8 cellular contexts compared by ENCODE assay signal in the genomic region with DNA sequence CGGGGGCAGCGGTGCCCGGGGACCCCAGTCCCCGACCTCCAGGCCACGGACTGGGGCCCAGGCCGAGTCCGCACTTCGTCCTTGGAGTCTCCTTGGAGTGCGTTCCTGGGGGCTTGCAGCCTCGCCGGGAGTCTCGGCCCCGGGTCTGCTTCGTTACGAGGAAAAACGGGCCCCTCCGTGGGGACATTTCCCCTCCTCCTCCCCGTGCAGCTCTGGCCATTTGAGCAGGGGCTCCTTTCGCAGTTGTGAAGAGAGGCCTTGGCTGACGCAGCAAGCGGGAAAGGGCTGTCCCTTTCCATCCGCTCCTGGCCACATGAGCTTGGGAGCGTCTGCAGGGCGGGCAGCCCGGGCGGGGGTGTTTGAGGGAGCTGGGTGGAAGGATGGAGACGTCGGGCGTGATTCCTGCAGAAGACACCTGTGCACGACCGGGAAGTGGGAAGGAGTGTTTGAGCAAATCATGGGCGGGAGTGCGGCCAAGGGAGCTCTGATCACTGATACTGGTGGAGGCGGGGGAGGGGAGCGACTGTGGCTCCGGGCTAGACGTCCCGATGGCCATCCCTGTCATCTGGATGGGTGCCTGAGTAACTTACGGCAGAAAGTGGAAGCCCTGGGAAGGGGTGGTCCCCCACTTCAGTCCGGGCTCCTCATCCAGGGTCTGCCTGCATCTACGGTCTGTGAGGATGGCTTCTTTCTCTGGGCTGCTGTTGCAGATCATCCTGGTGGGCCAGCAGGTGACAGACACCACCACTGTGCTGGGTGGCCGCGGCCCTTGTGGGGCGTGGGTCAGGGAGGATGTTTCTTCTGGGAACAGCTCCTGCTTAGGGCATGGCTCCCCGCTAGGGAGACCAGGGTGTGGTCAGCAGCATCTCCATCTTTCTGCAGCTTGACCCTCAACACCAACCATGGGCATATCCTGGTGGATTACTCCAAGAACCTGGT. TPM values are rescaled to one million over a fixed set of nuclear protein-coding genes. Genes with fewer than 3 reads are reported as not detected.
DNase-seq lines count a peak whose midpoint lies in the region; ATAC-seq, FAIRE-seq and TF ChIP-seq lines count a peak whose summit lies in the region.

No MANE protein-coding gene starts in this region.

- H3K27ac ChIP-seq in A549 (peak overlapping the region; percentile 93 to 97), foreskin keratinocyte (peak overlapping the region; percentile 56), neural cell (ENCODE audit: low read length) (peak overlapping the region; percentile 37)

- H3K9ac ChIP-seq in neural cell (ENCODE audit: low read length), result peak overlapping the region; percentile 80

- peaks cover 55% of the 10 kb centered on the region for H3K36me3 Mint-ChIP-seq in activated T-helper 2 cell treated with anti-CD3 and anti-CD28 coated beads, Interferon-gamma antibody, Interleukin-2, Interleukin-4, amounts not matched to agents 10 μg/mL and 5 μg/mL and 100 μg/mL, durations not matched to agents 14 hours and 24 hours and 36 hours (ENCODE audit: low read depth)

- peak in 1 of 2 experiments; percentile 60 for DNase-seq in A549 (ENCODE audit: low read depth in 1 of 2, low spot score in 1 of 2)
- DNase-seq in M059J (ENCODE audit: low read depth), result peak; percentile 47
- DNase-seq in activated T-helper 2 cell treated with anti-CD3 and anti-CD28 coated beads, Interferon-gamma antibody, Interleukin-2, Interleukin-4, amounts not matched to agents 10 μg/mL and 5 μg/mL and 100 μg/mL, durations not matched to agents 14 hours and 24 hours and 36 hours (ENCODE audit: low spot score), result no peak
- peak in 1 of 2 donors; percentile 19 for DNase-seq in foreskin keratinocyte
- no peak for DNase-seq in SIG-M5 (lab: John Stamatoyannopoulos, UW)

- H3K79me2 ChIP-seq in neural cell (replicated peaks; ENCODE audit: insufficient read depth, low read length), result no peaks in the 10 kb centered on the region

- H3K4me3 ChIP-seq in A549 (peak overlapping the region; percentile 95), GM12875 (ENCODE audit: low read depth, low read length) (peak overlapping the region; percentile 78), neural cell (ENCODE audit: low read length) (peak overlapping the region; percentile 90)

- FAIRE-seq in A549 (lab: Jason Lieb, UNC), result no peak

- H2AFZ ChIP-seq in neural cell (ENCODE audit: low read depth, low read length), result peak overlapping the region; percentile 30

- H4K20me1 ChIP-seq in neural cell (ENCODE audit: insufficient read depth), result no peaks in the 10 kb centered on the region

- WGBS in A549 (ENCODE audit: missing lambda C conversion rate), result 4% methylated on average over 42 of the region's 45 CpGs

- peak overlapping the region; percentile 89 for H3K27ac Mint-ChIP-seq in activated T-helper 2 cell treated with anti-CD3 and anti-CD28 coated beads, Interferon-gamma antibody, Interleukin-2, Interleukin-4, amounts not matched to agents 10 μg/mL and 5 μg/mL and 100 μg/mL, durations not matched to agents 14 hours and 24 hours and 36 hours

- H3K4me1 ChIP-seq in A549, result peaks cover 25% of the 10 kb centered on the region
- no peaks in the 10 kb centered on the region for H3K4me1 ChIP-seq in foreskin keratinocyte

- no peaks in the 10 kb centered on the region for H3K9me2 ChIP-seq in neural cell (ENCODE audit: insufficient read depth, low read length)

- ATAC-seq in A549, result peak; percentile 46 to 57
- peak; percentile 50 for ATAC-seq in foreskin keratinocyte
- ATAC-seq in HG02981 (IDR thresholded peaks at IDR 0.05; ENCODE audit: unreplicated experiment), result no peak

- peak overlapping the region; percentile 100 for H3K4me2 ChIP-seq in A549
- peak overlapping the region; percentile 63 for H3K4me2 ChIP-seq in neural cell (ENCODE audit: low read length)

- intact Hi-C loops in activated T-helper 2 cell treated with anti-CD3 and anti-CD28 coated beads, Interferon-gamma antibody, Interleukin-2, Interleukin-4, amounts not matched to agents 10 μg/mL and 5 μg/mL and 100 μg/mL, durations not matched to agents 14 hours and 24 hours and 36 hours (cut with micrococcal nuclease), result loop anchor here (2.0 kb wide), 1 partner anchor 63 kb away; the partner anchor contains the start of gene UBA2

- no peaks in the 10 kb centered on the region for H3K9me3 ChIP-seq in A549
- no peaks in the 10 kb centered on the region for H3K9me3 ChIP-seq in neural cell (ENCODE audit: low read length)

- TF ChIP-seq EP300 in A549 (IDR thresholded peaks at IDR 0.05) (no peak), neural cell (conservative IDR thresholded peaks at IDR 0.05; ENCODE audit: poor library complexity, severe bottlenecking) (no peak)

- TF ChIP-seq POLR2A in A549 (IDR thresholded peaks at IDR 0.05; ENCODE audit: low read length), result no peak

- H3K27me3 Mint-ChIP-seq in activated T-helper 2 cell treated with anti-CD3 and anti-CD28 coated beads, Interferon-gamma antibody, Interleukin-2, Interleukin-4, amounts not matched to agents 10 μg/mL and 5 μg/mL and 100 μg/mL, durations not matched to agents 14 hours and 24 hours and 36 hours (ENCODE audit: low read depth), result no peaks in the 10 kb centered on the region

- no peak for TF ChIP-seq CTCF in A549 (IDR thresholded peaks at IDR 0.05)
- no peak for TF ChIP-seq CTCF in GM12875 (IDR thresholded peaks at IDR 0.05; ENCODE audit: borderline replicate concordance, insufficient read depth, low read depth, low read length)
- TF ChIP-seq CTCF in foreskin keratinocyte (conservative IDR thresholded peaks at IDR 0.05), result no peak
- TF ChIP-seq CTCF in neural cell (IDR thresholded peaks at IDR 0.05; ENCODE audit: poor library complexity, severe bottlenecking), result no peak

- TF ChIP-seq RAD21 in A549 (conservative IDR thresholded peaks at IDR 0.05 in 1 of 2, IDR thresholded peaks at IDR 0.05 in 1 of 2), result no peak
- TF ChIP-seq RAD21 in neural cell (conservative IDR thresholded peaks at IDR 0.05), result no peak

- H3K27me3 ChIP-seq in foreskin keratinocyte, result no peaks in the 10 kb centered on the region
- no peaks in the 10 kb centered on the region for H3K27me3 ChIP-seq in neural cell (ENCODE audit: insufficient read depth, low read depth, low read length)

- peaks cover 53% of the 10 kb centered on the region for H3K4me1 Mint-ChIP-seq in activated T-helper 2 cell treated with anti-CD3 and anti-CD28 coated beads, Interferon-gamma antibody, Interleukin-2, Interleukin-4, amounts not matched to agents 10 μg/mL and 5 μg/mL and 100 μg/mL, durations not matched to agents 14 hours and 24 hours and 36 hours (ENCODE audit: low read depth)

- H3K9me3 Mint-ChIP-seq in activated T-helper 2 cell treated with anti-CD3 and anti-CD28 coated beads, Interferon-gamma antibody, Interleukin-2, Interleukin-4, amounts not matched to agents 10 μg/mL and 5 μg/mL and 100 μg/mL, durations not matched to agents 14 hours and 24 hours and 36 hours, result no peaks in the 10 kb centered on the region

- H3F3A ChIP-seq in neural cell (ENCODE audit: insufficient read depth, low read length, poor library complexity, severe bottlenecking), result no peaks in the 10 kb centered on the region

- peak overlapping the region; percentile 100 for H3K4me3 Mint-ChIP-seq in activated T-helper 2 cell treated with anti-CD3 and anti-CD28 coated beads, Interferon-gamma antibody, Interleukin-2, Interleukin-4, amounts not matched to agents 10 μg/mL and 5 μg/mL and 100 μg/mL, durations not matched to agents 14 hours and 24 hours and 36 hours (ENCODE audit: low read depth)

- H3K36me3 ChIP-seq in neural cell (ENCODE audit: insufficient read depth, low read length), result no peaks in the 10 kb centered on the region

- POLR2A ChIA-PET in A549 (lab: Yijun Ruan, JAX), result interaction anchor here (0.5 to 2.0 kb wide), 6 partner anchors 15 to 134 kb away, joined by 3 to 8 read pairs (median 4); partner anchors contain the start of gene UBA2

- CTCF ChIA-PET in A549 (lab: Yijun Ruan, JAX), result interaction anchor here (0.9 to 1.3 kb wide), 4 partner anchors 15 to 19 kb away, joined by 3 to 5 read pairs (median 4); no protein-coding TSS in a partner anchor

TF ChIP-seq in A549, 52 proteins besides CTCF, POLR2A, EP300 and RAD21 (continues in another document):
- TF ChIP-seq PHF8 (IDR thresholded peaks at IDR 0.05; ENCODE audit: borderline replicate concordance, low read depth) (peak; percentile 37; the same call in 1 of the 2 replicates), ZC3H11A (IDR thresholded peaks at IDR 0.05) (no peak)

TF ChIP-seq in neural cell, 6 proteins besides CTCF, POLR2A, EP300 and RAD21 (continues in another document):
- TF ChIP-seq MXI1 (conservative IDR thresholded peaks at IDR 0.05; ENCODE audit: poor library complexity, severe bottlenecking) (peak; percentile 57), SMC3 (conservative IDR thresholded peaks at IDR 0.05; ENCODE audit: poor library complexity) (no peak), TAF1 (IDR thresholded peaks at IDR 0.05; ENCODE audit: low read depth) (peak; percentile 72), POLR2AphosphoS5 (IDR thresholded peaks at IDR 0.05) (no peak)

RNA-seq across cellular contexts. Expression of gene GPI, which starts 0.7 kb away (rescaled TPM):
- polyA plus RNA-seq in A549 (2011; rRNA removed), result 443 and 565 TPM in 2 replicates
- polyA plus RNA-seq in A549 (2012; cell fraction: cytosol; rRNA removed), result 630 and 674 TPM in 2 replicates
- polyA plus RNA-seq in A549 (2012; cell fraction: nucleus; rRNA removed), result 958 and 1,031 TPM in 2 replicates
- polyA plus RNA-seq in A549 (2017; fragmentation: RNase III; extraction: RNeasy Plus Mini Kit Qiagen cat#74134 plus additional on column Dnase treatment), result 548 to 579 TPM (median 555 TPM) in 3 replicates
- polyA minus RNA-seq in A549 (2011; rRNA and poly(A)+ RNA removed), result 992 and 1,185 TPM in 2 replicates
- 175 and 224 TPM in 2 replicates for total RNA-seq in M059J (2014; rRNA removed; shearing (Covaris generic))
- 622 and 630 TPM in 2 replicates for total RNA-seq in activated T-helper 2 cell treated with anti-CD3 and anti-CD28 coated beads, Interferon-gamma antibody, Interleukin-2, Interleukin-4, amounts not matched to agents 10 μg/mL and 5 μg/mL and 100 μg/mL, durations not matched to agents 14 hours and 24 hours and 36 hours
- 192 and 196 TPM in 2 replicates for total RNA-seq in foreskin keratinocyte
- polyA plus RNA-seq in foreskin keratinocyte, result 156 and 169 TPM in 2 replicates
- polyA plus RNA-seq in neural cell, result 113 and 124 TPM in 2 replicates
- 137 and 144 TPM in 2 replicates for polyA minus RNA-seq in neural cell

RNA-seq across cellular contexts. Expression of gene PDCD2L, which starts 38.5 kb away (rescaled TPM):
- polyA plus RNA-seq in A549 (2011; rRNA removed) (58.5 and 68.9 TPM in 2 replicates), A549 (2017; fragmentation: RNase III; extraction: RNeasy Plus Mini Kit Qiagen cat#74134 plus additional on column Dnase treatment) (28.2 to 32.7 TPM (median 31.5 TPM) in 3 replicates), foreskin keratinocyte (21.0 and 24.7 TPM in 2 replicates), neural cell (47.5 and 75.2 TPM in 2 replicates)
- polyA plus RNA-seq in A549 (2012; cell fraction: cytosol; rRNA removed), result 72.1 and 74.8 TPM in 2 replicates
- 50.7 and 66.9 TPM in 2 replicates for polyA plus RNA-seq in A549 (2012; cell fraction: nucleus; rRNA removed)
- 43.5 and 50.5 TPM in 2 replicates for polyA minus RNA-seq in A549 (2011; rRNA and poly(A)+ RNA removed)
- total RNA-seq in M059J (2014; rRNA removed; shearing (Covaris generic)), result 24.4 and 24.6 TPM in 2 replicates
- 36.7 and 40.3 TPM in 2 replicates for total RNA-seq in activated T-helper 2 cell treated with anti-CD3 and anti-CD28 coated beads, Interferon-gamma antibody, Interleukin-2, Interleukin-4, amounts not matched to agents 10 μg/mL and 5 μg/mL and 100 μg/mL, durations not matched to agents 14 hours and 24 hours and 36 hours
- total RNA-seq in foreskin keratinocyte, result 21.2 and 23.8 TPM in 2 replicates
- polyA minus RNA-seq in neural cell, result 19.7 and 23.5 TPM in 2 replicates

Comparison
In these comparisons a context has a peak if more than half of its experiments do, and no peak if none do; other contexts are left out.
1. H3K27ac ChIP-seq: peak in every context shown above with its lines; median percentile 95 in A549; 56 in foreskin keratinocyte; 37 in neural cell.